16 cellular contexts compared by ENCODE assay signal in genomic region chr4:5773271-5773555, GRCh38.
DNase-seq lines count a peak whose midpoint lies in the region; ATAC-seq and TF ChIP-seq lines count a peak whose summit lies in the region.
"Had no signal": no experiment of that assay in that cellular context is flagged by ENCODE, and none has a peak within 500 bp of the region (broad histone marks: within the 10 kb centered on the region; RNA-seq: fewer than 3 reads in every experiment).

No MANE protein-coding gene starts in this region.

- H3K4me3 Mint-ChIP-seq in HFFc6 (no peak overlapping the region), brain (no peak overlapping the region), glutamatergic neuron (ENCODE audit: unreplicated experiment) (no peak overlapping the region)
- H3K4me3 Mint-ChIP-seq: activated naive CD8-positive, alpha-beta T cell treated with anti-CD3 and anti-CD28 coated beads, Interleukin-2, amount 10 ng/mL, durations not matched to agents 7 days and 5 days; CD8-positive, alpha-beta memory T cell; stimulated activated naive CD8-positive, alpha-beta T cell treated with anti-CD3 and anti-CD28 coated beads, Interleukin-15, Interleukin-2, amounts not matched to agents 100 ng/mL and 50 ng/mL, for 24 hours had no signal

- peaks cover 21% of the 10 kb centered on the region for H3K4me1 Mint-ChIP-seq in HFFc6 (ENCODE audit: low read depth)
- peaks cover 26% of the 10 kb centered on the region for H3K4me1 Mint-ChIP-seq in brain
- peaks cover 2% of the 10 kb centered on the region for H3K4me1 Mint-ChIP-seq in glutamatergic neuron (ENCODE audit: low read depth, unreplicated experiment)
- H3K4me1 Mint-ChIP-seq: activated naive CD8-positive, alpha-beta T cell treated with anti-CD3 and anti-CD28 coated beads, Interleukin-2, amount 10 ng/mL, durations not matched to agents 7 days and 5 days; CD8-positive, alpha-beta memory T cell had no signal

- ATAC-seq in foreskin keratinocyte (peak; percentile 97), GM21515 (IDR thresholded peaks at IDR 0.05; ENCODE audit: unreplicated experiment) (no peak)

- H3K27me3 Mint-ChIP-seq in HFFc6 (ENCODE audit: insufficient read depth): peaks cover 2% of the 10 kb centered on the region; the same call in 1 of the 2 replicates
- peaks cover 7% of the 10 kb centered on the region for H3K27me3 Mint-ChIP-seq in brain
- H3K27me3 Mint-ChIP-seq in glutamatergic neuron (ENCODE audit: unreplicated experiment): no peaks in the 10 kb centered on the region
- H3K27me3 Mint-ChIP-seq: activated naive CD8-positive, alpha-beta T cell treated with anti-CD3 and anti-CD28 coated beads, Interleukin-2, amount 10 ng/mL, durations not matched to agents 7 days and 5 days; stimulated activated naive CD8-positive, alpha-beta T cell treated with anti-CD3 and anti-CD28 coated beads, Interleukin-15, Interleukin-2, amounts not matched to agents 100 ng/mL and 50 ng/mL, for 24 hours had no signal

- TF ChIP-seq CTCF in HFFc6 (IDR thresholded peaks at IDR 0.05): no peak
- no peak for TF ChIP-seq CTCF in brain (conservative IDR thresholded peaks at IDR 0.05)
- TF ChIP-seq CTCF in foreskin keratinocyte (conservative IDR thresholded peaks at IDR 0.05): no peak
- no peak for TF ChIP-seq CTCF in glutamatergic neuron (IDR thresholded peaks at IDR 0.05; ENCODE audit: partially characterized antibody, unreplicated experiment)

- H3K4me3 ChIP-seq in skeletal muscle cell (ENCODE audit: low read depth, low read length): no peak overlapping the region
- H3K4me3 ChIP-seq: left ventricle myocardium inferior, skin epidermis had no signal

- no peaks in the 10 kb centered on the region for H3K27me3 ChIP-seq in foreskin keratinocyte

- H3K9me3 Mint-ChIP-seq in HFFc6: peaks cover 23% of the 10 kb centered on the region
- H3K9me3 Mint-ChIP-seq in brain: peaks cover 31 to 49% (median 37%) of the 10 kb centered on the region in 5 experiments
- H3K9me3 Mint-ChIP-seq in glutamatergic neuron (ENCODE audit: unreplicated experiment): peaks cover 5% of the 10 kb centered on the region

- H3K4me1 ChIP-seq in foreskin keratinocyte: peaks cover 21% of the 10 kb centered on the region

- H3K27ac Mint-ChIP-seq in HFFc6: peak overlapping the region; percentile 71
- H3K27ac Mint-ChIP-seq in brain: peak overlapping the region in 3 of 5 experiments; percentile 15 to 78 (median 33)
- no peak overlapping the region for H3K27ac Mint-ChIP-seq in glutamatergic neuron (ENCODE audit: unreplicated experiment)
- H3K27ac Mint-ChIP-seq: activated naive CD8-positive, alpha-beta T cell treated with anti-CD3 and anti-CD28 coated beads, Interleukin-2, amount 10 ng/mL, durations not matched to agents 7 days and 5 days; CD8-positive, alpha-beta memory T cell; stimulated activated naive CD8-positive, alpha-beta T cell treated with anti-CD3 and anti-CD28 coated beads, Interleukin-15, Interleukin-2, amounts not matched to agents 100 ng/mL and 50 ng/mL, for 24 hours had no signal

- H3K36me3 Mint-ChIP-seq in HFFc6 (ENCODE audit: low read depth) (peaks cover 72% of the 10 kb centered on the region), brain (peaks cover 85% of the 10 kb centered on the region), glutamatergic neuron (ENCODE audit: unreplicated experiment) (peaks cover 36% of the 10 kb centered on the region)
- H3K36me3 Mint-ChIP-seq: activated naive CD8-positive, alpha-beta T cell treated with anti-CD3 and anti-CD28 coated beads, Interleukin-2, amount 10 ng/mL, durations not matched to agents 7 days and 5 days; CD8-positive, alpha-beta memory T cell had no signal

- peak; percentile 17 for DNase-seq in HFFc6
- peak; percentile 98 to 99 for DNase-seq in foreskin keratinocyte
- peak; percentile 61 for DNase-seq in skeletal muscle cell (ENCODE audit: low read depth)
- no peak for DNase-seq in glutamatergic neuron
- no peak for DNase-seq in activated naive CD4-positive, alpha-beta T cell (lab: John Stamatoyannopoulos, UW)
- DNase-seq: activated naive CD8-positive, alpha-beta T cell treated with anti-CD3 and anti-CD28 coated beads, Interleukin-2, amount 10 ng/mL, durations not matched to agents 7 days and 5 days; CD8-positive, alpha-beta memory T cell; dermis blood vessel endothelial cell; H7; left ventricle myocardium inferior; MV-4-11; NCI-H2227 treated with DMSO at 0.1 percent for 48 hours had no signal

- H3K27ac ChIP-seq in foreskin keratinocyte: peak overlapping the region; percentile 49
- H3K27ac ChIP-seq: left ventricle myocardium inferior had no signal

Comparison
In these comparisons a context has a peak if more than half of its experiments do, and no peak if none do; other contexts are left out.
1. DNase-seq: peak in HFFc6 (single experiment), foreskin keratinocyte (2 of 2) and skeletal muscle cell (single experiment); none in glutamatergic neuron (single experiment) and activated naive CD4-positive, alpha-beta T cell (0 of 4).